12 cellular contexts compared by ENCODE assay signal in genomic region chr6:52522655-52523054, GRCh38. TPM values are rescaled to one million over a fixed set of nuclear protein-coding genes. Genes with fewer than 3 reads are reported as not detected.
DNase-seq lines count a peak whose midpoint lies in the region; ATAC-seq and TF ChIP-seq lines count a peak whose summit lies in the region.
"Had no signal": no experiment of that assay in that cellular context is flagged by ENCODE, and none has a peak within 500 bp of the region (broad histone marks: within the 10 kb centered on the region; RNA-seq: fewer than 3 reads in every experiment).

No MANE protein-coding gene starts in this region.

- no peak for DNase-seq in Karpas-422
- no peak for DNase-seq in chondrocyte (ENCODE audit: low spot score)
- no peak for DNase-seq in right lobe of liver
- no peak for DNase-seq in tibial nerve (ENCODE audit: low spot score in 2 of 2)
- no peak for DNase-seq in effector CD4-positive, alpha-beta T cell
- DNase-seq in foreskin keratinocyte = no peak
- DNase-seq: activated T-cell treated with anti-CD3 and anti-CD28 coated beads, Interleukin-2, amount 50 U/mL, for 72 hours; caudate nucleus; NCI-H2029; stimulated activated naive B cell treated with anti-CD40 and anti-IgM and Interleukin-4, amounts not matched to agents 10 μg/mL and 1 μg/mL and 100 μg/mL, for 72 hours had no signal

- ATAC-seq in right lobe of liver (peak; percentile 2 to 40 (median 8)), GM21528 (IDR thresholded peaks at IDR 0.05; ENCODE audit: low FRiP score, unreplicated experiment) (no peak), foreskin keratinocyte (no peak), HG02840 (IDR thresholded peaks at IDR 0.05; ENCODE audit: low FRiP score, unreplicated experiment) (no peak)
- ATAC-seq: activated T-cell treated with anti-CD3 and anti-CD28 coated beads, Interleukin-2, amount 50 U/mL, for 72 hours; stimulated activated naive B cell treated with anti-CD40 and anti-IgM and Interleukin-4, amounts not matched to agents 10 μg/mL and 1 μg/mL and 100 μg/mL, for 72 hours had no signal

- H2AFZ ChIP-seq in Karpas-422 (ENCODE audit: low read length) = no peak overlapping the region

- H3K27me3 ChIP-seq in Karpas-422 (ENCODE audit: low read length) (no peaks in the 10 kb centered on the region), right lobe of liver (no peaks in the 10 kb centered on the region), tibial nerve (no peaks in the 10 kb centered on the region), foreskin keratinocyte (no peaks in the 10 kb centered on the region)

- no peaks in the 10 kb centered on the region for H3K27me3 Mint-ChIP-seq in chondrocyte (ENCODE audit: low read depth)
- H3K27me3 Mint-ChIP-seq: stimulated activated naive B cell treated with anti-CD40 and anti-IgM and Interleukin-4, amounts not matched to agents 10 μg/mL and 1 μg/mL and 100 μg/mL, for 72 hours had no signal

- H3K9me2 ChIP-seq in Karpas-422 (replicated peaks; ENCODE audit: insufficient read depth, low read length) = no peaks in the 10 kb centered on the region

- peak overlapping the region; percentile 94 for H3K27ac ChIP-seq in Karpas-422 (ENCODE audit: low read length)
- peak overlapping the region; percentile 82 to 96 (median 83) for H3K27ac ChIP-seq in right lobe of liver
- H3K27ac ChIP-seq in tibial nerve = peak overlapping the region; percentile 16 to 82 (median 68)
- H3K27ac ChIP-seq in foreskin keratinocyte = no peak overlapping the region

- H3K27ac Mint-ChIP-seq in chondrocyte (ENCODE audit: unreplicated experiment) = peak overlapping the region; percentile 98
- H3K27ac Mint-ChIP-seq: activated T-cell treated with anti-CD3 and anti-CD28 coated beads, Interleukin-2, amount 50 U/mL, for 72 hours; stimulated activated naive B cell treated with anti-CD40 and anti-IgM and Interleukin-4, amounts not matched to agents 10 μg/mL and 1 μg/mL and 100 μg/mL, for 72 hours had no signal

- H3K4me1 Mint-ChIP-seq in chondrocyte (ENCODE audit: low read depth) = peaks cover 85% of the 10 kb centered on the region

- H3K36me3 ChIP-seq in Karpas-422 (ENCODE audit: insufficient read depth, low read length) = no peaks in the 10 kb centered on the region
- no peaks in the 10 kb centered on the region for H3K36me3 ChIP-seq in right lobe of liver
- no peaks in the 10 kb centered on the region for H3K36me3 ChIP-seq in tibial nerve

- peak overlapping the region; percentile 61 for H3K9ac ChIP-seq in Karpas-422 (ENCODE audit: low read length)

- H3K36me3 Mint-ChIP-seq in chondrocyte (ENCODE audit: low read depth) = peaks cover 28% of the 10 kb centered on the region

- peak overlapping the region; percentile 49 for H3K4me3 ChIP-seq in Karpas-422 (ENCODE audit: low read length)
- no peak overlapping the region for H3K4me3 ChIP-seq in right lobe of liver
- no peak overlapping the region for H3K4me3 ChIP-seq in tibial nerve

- no peaks in the 10 kb centered on the region for H4K20me1 ChIP-seq in Karpas-422 (ENCODE audit: insufficient read depth, low read depth, low read length)

- TF ChIP-seq EP300 in tibial nerve (IDR thresholded peaks at IDR 0.05) = peak in 1 of 2 donors; percentile 7

- H3K9me3 ChIP-seq in Karpas-422 (ENCODE audit: low read length) (no peaks in the 10 kb centered on the region), right lobe of liver (no peaks in the 10 kb centered on the region), tibial nerve (no peaks in the 10 kb centered on the region)

- intact Hi-C loops in right lobe of liver (cut with DNase I) = no loop called here

- peak overlapping the region; percentile 72 for H3K4me2 ChIP-seq in Karpas-422 (ENCODE audit: low read depth, low read length, poor library complexity, severe bottlenecking)

- no peaks in the 10 kb centered on the region for H3K9me3 Mint-ChIP-seq in chondrocyte (ENCODE audit: low read depth)
- H3K9me3 Mint-ChIP-seq: activated T-cell treated with anti-CD3 and anti-CD28 coated beads, Interleukin-2, amount 50 U/mL, for 72 hours; stimulated activated naive B cell treated with anti-CD40 and anti-IgM and Interleukin-4, amounts not matched to agents 10 μg/mL and 1 μg/mL and 100 μg/mL, for 72 hours had no signal

- WGBS in right lobe of liver (ENCODE audit: insufficient coverage, low coverage, low lambda C conversion rate, missing lambda C conversion rate) = 53% methylated on average over 3 of the region's 3 CpGs
- 48 to 63% methylated on average over 3 of the region's 3 CpGs for WGBS in tibial nerve, 2 donors

- no peak overlapping the region for H3K4me3 Mint-ChIP-seq in chondrocyte (ENCODE audit: unreplicated experiment)
- H3K4me3 Mint-ChIP-seq: activated T-cell treated with anti-CD3 and anti-CD28 coated beads, Interleukin-2, amount 50 U/mL, for 72 hours; stimulated activated naive B cell treated with anti-CD40 and anti-IgM and Interleukin-4, amounts not matched to agents 10 μg/mL and 1 μg/mL and 100 μg/mL, for 72 hours had no signal

- TF ChIP-seq CTCF in chondrocyte (IDR thresholded peaks at IDR 0.05) = no peak
- no peak for TF ChIP-seq CTCF in right lobe of liver (IDR thresholded peaks at IDR 0.05)
- no peak for TF ChIP-seq CTCF in tibial nerve (IDR thresholded peaks at IDR 0.05)
- TF ChIP-seq CTCF in foreskin keratinocyte (conservative IDR thresholded peaks at IDR 0.05) = no peak

- peaks cover 58% of the 10 kb centered on the region for H3K79me2 ChIP-seq in Karpas-422 (ENCODE audit: low read length)

- TF ChIP-seq POLR2A in right lobe of liver (IDR thresholded peaks at IDR 0.05) (no peak), tibial nerve (IDR thresholded peaks at IDR 0.05) (no peak)

- H3K4me1 ChIP-seq in Karpas-422 (ENCODE audit: low read length) = peaks cover 46% of the 10 kb centered on the region
- peaks cover 0 to 48% (median 25%) of the 10 kb centered on the region in 4 donors for H3K4me1 ChIP-seq in right lobe of liver
- peaks cover 0 to 58% (median 16%) of the 10 kb centered on the region in 4 donors for H3K4me1 ChIP-seq in tibial nerve
- H3K4me1 ChIP-seq in foreskin keratinocyte = peaks cover 17% of the 10 kb centered on the region

RNA-seq across cellular contexts. Expression of gene TRAM2, which starts 54.2 kb away (rescaled TPM):
- 19.3 and 24.1 TPM in 2 replicates for total RNA-seq in Karpas-422 (2014; rRNA removed; shearing (Covaris generic); ENCODE audit: low replicate concordance)
- total RNA-seq in chondrocyte (159 to 178 TPM (median 159 TPM) in 3 replicates), right lobe of liver (10 to 100 TPM; 16.1 to 24.8 (median 17.8) TPM), tibial nerve (10 to 100 TPM; 21.3 to 27.5 (median 23.7) TPM), foreskin keratinocyte (23.3 and 34.9 TPM in 2 replicates)
- polyA plus RNA-seq in foreskin keratinocyte = 7.7 and 9.1 TPM in 2 replicates

Comparison
In these comparisons a context has a peak if more than half of its experiments do, and no peak if none do; other contexts are left out.
1. ATAC-seq: peak in right lobe of liver (4 of 4); none in GM21528 (single experiment), foreskin keratinocyte (single experiment) and HG02840 (single experiment).